ENCODE assay signal across 8 cellular contexts in genomic region chr11:63639195-63639832, GRCh38. TPM values are rescaled to one million over a fixed set of nuclear protein-coding genes. Genes with fewer than 3 reads are reported as not detected.
A peak's percentile ranks its signal among the peaks of the same experiment; 100 is the strongest.
DNase-seq lines count a peak whose midpoint lies in the region; ATAC-seq, FAIRE-seq and TF ChIP-seq lines count a peak whose summit lies in the region.

No MANE protein-coding gene starts in this region.

- H3K4me3 Mint-ChIP-seq in Caco-2 (ENCODE audit: unreplicated experiment): no peak overlapping the region
- no peak overlapping the region for H3K4me3 Mint-ChIP-seq in naive thymus-derived CD4-positive, alpha-beta T cell

- peaks cover 7% of the 10 kb centered on the region for H3K4me1 Mint-ChIP-seq in Caco-2 (ENCODE audit: low read depth, unreplicated experiment)
- peaks cover 3 to 22% (median 15%) of the 10 kb centered on the region in 7 donors for H3K4me1 Mint-ChIP-seq in naive thymus-derived CD4-positive, alpha-beta T cell

- POLR2A ChIA-PET in Caco-2 (lab: Charles Lee): no interaction called here
- POLR2A ChIA-PET in naive thymus-derived CD4-positive, alpha-beta T cell (lab: Charles Lee): interaction anchor here (0.6 to 1.4 kb wide), 3 partner anchors 32 to 107 kb away, joined by 3 read pairs; partner anchors contain the start of gene ATL3

- no peaks in the 10 kb centered on the region for H3K27me3 ChIP-seq in Caco-2 (replicated peaks; ENCODE audit: control insufficient read depth, insufficient read depth, low read length)
- no peaks in the 10 kb centered on the region for H3K27me3 ChIP-seq in bronchial epithelial cell (ENCODE audit: control insufficient read depth, insufficient read depth, low read length)
- H3K27me3 ChIP-seq in naive thymus-derived CD4-positive, alpha-beta T cell (ENCODE audit: control insufficient read depth in 2 of 2, insufficient read depth in 2 of 2, low read length in 2 of 2): no peaks in the 10 kb centered on the region
- no peaks in the 10 kb centered on the region for H3K27me3 ChIP-seq in stomach

- DNase-seq in Caco-2: no peak
- DNase-seq in Kasumi-1 (lab: John Stamatoyannopoulos, UW): peak; percentile 64 to 68
- peak; percentile 28 for DNase-seq in bronchial epithelial cell (ENCODE audit: low read depth)
- peak in 4 of 9 donors; percentile 10 to 30 (median 13) for DNase-seq in naive thymus-derived CD4-positive, alpha-beta T cell
- DNase-seq in 8988T: no peak
- no peak for DNase-seq in posterior vena cava (ENCODE audit: low spot score)
- no peak for DNase-seq in stomach

- intact Hi-C loops in Caco-2 (cut with micrococcal nuclease; ENCODE audit: unreplicated experiment) (loop anchor here (5.0 kb wide), 3 partner anchors 73 to 602 kb away; no protein-coding TSS in a partner anchor), posterior vena cava (cut with DNase I) (loop anchor here (5.0 to 10.0 kb wide), 2 partner anchors 162 to 165 kb away; no protein-coding TSS in a partner anchor), stomach (cut with DNase I; ENCODE audit: low total_unique reads) (loop anchor here (5.0 kb wide), 1 partner anchor 157 kb away; no protein-coding TSS in a partner anchor)
- intact Hi-C loops in naive thymus-derived CD4-positive, alpha-beta T cell (cut with micrococcal nuclease): loop anchor here (1.0 to 5.0 kb wide), 6 partner anchors 42 to 732 kb away; partner anchors contain the start of gene RTN3 (in 1 of the 2)

- no TSS peak for BruUV-seq in Caco-2 (replicated peaks; lab: Mats Ljungman, UMichigan)

- H3K27ac ChIP-seq in naive thymus-derived CD4-positive, alpha-beta T cell (ENCODE audit: low read depth, low read length): peak overlapping the region; percentile 9
- no peak overlapping the region for H3K27ac ChIP-seq in stomach

- H3K27me3 Mint-ChIP-seq in Caco-2 (ENCODE audit: insufficient read depth, unreplicated experiment): no peaks in the 10 kb centered on the region
- no peaks in the 10 kb centered on the region for H3K27me3 Mint-ChIP-seq in naive thymus-derived CD4-positive, alpha-beta T cell

- peak; percentile 33 to 46 for TF ChIP-seq CTCF in Caco-2 (IDR thresholded peaks at IDR 0.05; ENCODE audit: insufficient read depth in 1 of 2, low read depth in 1 of 2, low read length in 1 of 2, severe bottlenecking in 1 of 2, unreplicated experiment in 1 of 2)
- peak; percentile 17 for TF ChIP-seq CTCF in bronchial epithelial cell (IDR thresholded peaks at IDR 0.05; ENCODE audit: insufficient read depth, low read length, severe bottlenecking)
- TF ChIP-seq CTCF in stomach (IDR thresholded peaks at IDR 0.05): peak in 3 of 7 experiments; percentile 16 to 36 (median 19)

- H3K9me3 Mint-ChIP-seq in Caco-2 (ENCODE audit: unreplicated experiment): no peaks in the 10 kb centered on the region
- no peaks in the 10 kb centered on the region for H3K9me3 Mint-ChIP-seq in naive thymus-derived CD4-positive, alpha-beta T cell

- no peak for FAIRE-seq in bronchial epithelial cell (lab: Jason Lieb, UNC)

- no peak for ATAC-seq in naive thymus-derived CD4-positive, alpha-beta T cell
- ATAC-seq in GM19395 (IDR thresholded peaks at IDR 0.05; ENCODE audit: unreplicated experiment): no peak

- 72 to 88% (median 80%) methylated on average over 4 of the region's 4 CpGs for WGBS in stomach, 5 donors

- H3K36me3 ChIP-seq in Caco-2 (ENCODE audit: control insufficient read depth, insufficient read depth, low read length): peaks cover 1% of the 10 kb centered on the region
- H3K36me3 ChIP-seq in bronchial epithelial cell (ENCODE audit: control insufficient read depth, insufficient read depth, low read length): peaks cover 16% of the 10 kb centered on the region
- peaks cover 0 to 23% (median 9%) of the 10 kb centered on the region in 3 experiments for H3K36me3 ChIP-seq in naive thymus-derived CD4-positive, alpha-beta T cell (ENCODE audit: control insufficient read depth in 2 of 3, insufficient read depth in 3 of 3, low read length in 3 of 3)
- peaks cover 18 to 91% (median 79%) of the 10 kb centered on the region in 4 donors for H3K36me3 ChIP-seq in stomach

- peaks cover 59% of the 10 kb centered on the region for H3K36me3 Mint-ChIP-seq in Caco-2 (ENCODE audit: insufficient read depth, unreplicated experiment)
- H3K36me3 Mint-ChIP-seq in naive thymus-derived CD4-positive, alpha-beta T cell: peaks cover 5 to 31% (median 21%) of the 10 kb centered on the region in 5 donors

- H3K9me3 ChIP-seq in Caco-2 (no peaks in the 10 kb centered on the region), stomach (no peaks in the 10 kb centered on the region)
- no peaks in the 10 kb centered on the region for H3K9me3 ChIP-seq in naive thymus-derived CD4-positive, alpha-beta T cell (ENCODE audit: control insufficient read depth in 2 of 3, low read length in 3 of 3)

- no peak for TF ChIP-seq EP300 in stomach (IDR thresholded peaks at IDR 0.05)

- peak overlapping the region; percentile 31 for H3K27ac Mint-ChIP-seq in Caco-2 (ENCODE audit: unreplicated experiment)
- H3K27ac Mint-ChIP-seq in naive thymus-derived CD4-positive, alpha-beta T cell: peak overlapping the region in 7 of 9 donors; percentile 11 to 85 (median 68)

- CTCF ChIA-PET in Caco-2 (lab: Charles Lee): interaction anchor here (1.3 kb wide), 1 partner anchor 71 kb away, joined by 7 read pairs; no protein-coding TSS in a partner anchor
- CTCF ChIA-PET in naive thymus-derived CD4-positive, alpha-beta T cell (lab: Charles Lee): interaction anchor here (0.6 to 5.4 kb wide), 13 partner anchors 8 to 160 kb away, joined by 3 to 89 read pairs (median 3); partner anchors contain the start of gene ATL3

- TF ChIP-seq POLR2A in stomach (IDR thresholded peaks at IDR 0.05): no peak

- H3K4me3 ChIP-seq in Caco-2 (ENCODE audit: low read depth, low read length) (no peak overlapping the region), bronchial epithelial cell (ENCODE audit: low read depth, low read length) (no peak overlapping the region), stomach (no peak overlapping the region)
- H3K4me3 ChIP-seq in naive thymus-derived CD4-positive, alpha-beta T cell (ENCODE audit: low read length): no peak overlapping the region

- H3K4me1 ChIP-seq in Caco-2 (no peaks in the 10 kb centered on the region), stomach (peaks cover 4 to 27% (median 11%) of the 10 kb centered on the region in 4 donors)
- no peaks in the 10 kb centered on the region for H3K4me1 ChIP-seq in naive thymus-derived CD4-positive, alpha-beta T cell (ENCODE audit: control insufficient read depth in 2 of 2, insufficient read depth in 2 of 2, low read length in 2 of 2)

RNA-seq across cellular contexts. Expression of gene PLAAT3, which starts 25.1 kb away (rescaled TPM):
- total RNA-seq in Caco-2 (2022) (50.9 and 57.9 TPM in 2 replicates), bronchial epithelial cell (0.51 and 2.1 TPM in 2 replicates), posterior vena cava (10 to 100 TPM; 31.8 to 42.4 TPM), stomach (10 to 100 TPM in 3 of 5 donors, not detected in 2; 10.6 to 25.9 (median 21.0) TPM)
- total RNA-seq in naive thymus-derived CD4-positive, alpha-beta T cell: 10 to 100 TPM in 1 of 5 experiments, 1 to 10 TPM in 3, under 1 TPM in 1; 0.92 to 10.3 (median 2.0) TPM
- polyA plus RNA-seq in naive thymus-derived CD4-positive, alpha-beta T cell: 1 to 10 TPM; 1.9 to 4.8 TPM
- polyA plus RNA-seq in stomach: 10 to 100 TPM; 51.2 to 75.0 (median 52.5) TPM

RNA-seq across cellular contexts. Expression of gene ATL3, which starts 31.9 kb away (rescaled TPM):
- total RNA-seq in Caco-2 (2022) (50.2 and 55.1 TPM in 2 replicates), bronchial epithelial cell (63.7 and 81.0 TPM in 2 replicates), posterior vena cava (100 to 1,000 TPM; 208 to 264 TPM), stomach (10 to 100 TPM; 10.1 to 99.3 (median 53.5) TPM)
- total RNA-seq in naive thymus-derived CD4-positive, alpha-beta T cell: 10 to 100 TPM; 25.3 to 33.3 (median 29.5) TPM
- polyA plus RNA-seq in naive thymus-derived CD4-positive, alpha-beta T cell: 10 to 100 TPM; 13.8 to 16.7 TPM
- 10 to 100 TPM in 1 of 3 donors, 1 to 10 TPM in 2; 5.7 to 17.7 (median 8.0) TPM for polyA plus RNA-seq in stomach

RNA-seq across cellular contexts. Expression of gene RTN3, which starts 42.0 kb away (rescaled TPM):
- 162 and 179 TPM in 2 replicates for total RNA-seq in Caco-2 (2022)
- total RNA-seq in bronchial epithelial cell: 29.0 and 38.5 TPM in 2 replicates
- 10 to 100 TPM; 20.8 to 65.7 (median 34.4) TPM for total RNA-seq in naive thymus-derived CD4-positive, alpha-beta T cell
- polyA plus RNA-seq in naive thymus-derived CD4-positive, alpha-beta T cell: 10 to 100 TPM; 32.6 to 35.2 TPM
- total RNA-seq in posterior vena cava: 10 to 100 TPM; 80.3 to 88.4 TPM
- 10 to 100 TPM; 22.2 to 83.8 (median 28.6) TPM for total RNA-seq in stomach
- polyA plus RNA-seq in stomach: 10 to 100 TPM; 26.6 to 61.0 (median 32.0) TPM

Comparison
In these comparisons a context has a peak if more than half of its experiments do, and no peak if none do; other contexts are left out.
1. DNase-seq: peak in Kasumi-1 (2 of 2) and bronchial epithelial cell (single experiment); none in Caco-2 (0 of 2), 8988T (single experiment), posterior vena cava (single experiment) and stomach (single experiment).